In genomic region chr9:115369322-115369957, GRCh38 we compare ENCODE assay signal across 13 cellular contexts.
DNase-seq lines count a peak whose midpoint lies in the region; FAIRE-seq and TF ChIP-seq lines count a peak whose summit lies in the region.
"Had no signal": no experiment of that assay in that cellular context is flagged by ENCODE, and none has a peak within 500 bp of the region (broad histone marks: within the 10 kb centered on the region; RNA-seq: fewer than 3 reads in every experiment).

No MANE protein-coding gene starts in this region.

- H3K9me3 Mint-ChIP-seq in neural progenitor cell = peaks cover 2% of the 10 kb centered on the region
- H3K9me3 Mint-ChIP-seq: activated T-helper 2 cell treated with anti-CD3 and anti-CD28 coated beads, Interferon-gamma antibody, Interleukin-2, Interleukin-4, amounts not matched to agents 10 μg/mL and 5 μg/mL and 100 μg/mL, durations not matched to agents 14 hours and 24 hours and 36 hours had no signal

- no peaks in the 10 kb centered on the region for H3F3A ChIP-seq in neural progenitor cell (ENCODE audit: low read depth)

- no peaks in the 10 kb centered on the region for H3K36me3 Mint-ChIP-seq in neural progenitor cell

- no peaks in the 10 kb centered on the region for H3K4me1 ChIP-seq in neural progenitor cell

- H3K9ac ChIP-seq in neural progenitor cell = no peak overlapping the region

- H3K27ac ChIP-seq in epithelial cell of prostate (peak overlapping the region; percentile 53), neural progenitor cell (no peak overlapping the region)

- H3K79me2 ChIP-seq in neural progenitor cell (ENCODE audit: low read depth) = no peaks in the 10 kb centered on the region

- no peak overlapping the region for H3K27ac Mint-ChIP-seq in neural progenitor cell
- H3K27ac Mint-ChIP-seq: activated T-helper 2 cell treated with anti-CD3 and anti-CD28 coated beads, Interferon-gamma antibody, Interleukin-2, Interleukin-4, amounts not matched to agents 10 μg/mL and 5 μg/mL and 100 μg/mL, durations not matched to agents 14 hours and 24 hours and 36 hours; IgD-negative memory B cell had no signal

- H3K27me3 ChIP-seq in neural progenitor cell = no peaks in the 10 kb centered on the region

- TF ChIP-seq CTCF in neural progenitor cell (IDR thresholded peaks at IDR 0.05) = no peak

- no peak for FAIRE-seq in urothelium cell line (lab: Jason Lieb, UNC)

- H3K36me3 ChIP-seq in neural progenitor cell = no peaks in the 10 kb centered on the region

- H3K27me3 Mint-ChIP-seq in neural progenitor cell (ENCODE audit: insufficient read depth, low read depth) = no peaks in the 10 kb centered on the region
- H3K27me3 Mint-ChIP-seq: IgD-negative memory B cell had no signal

- H3K9me3 ChIP-seq in neural progenitor cell (ENCODE audit: low read depth) = no peaks in the 10 kb centered on the region

- peaks cover 3% of the 10 kb centered on the region for H3K4me1 Mint-ChIP-seq in neural progenitor cell
- H3K4me1 Mint-ChIP-seq: IgD-negative memory B cell had no signal

- H3K4me2 ChIP-seq in neural progenitor cell = no peak overlapping the region
- H3K4me2 ChIP-seq: smooth muscle cell had no signal

- H3K4me3 ChIP-seq in neural progenitor cell = no peak overlapping the region
- H3K4me3 ChIP-seq: smooth muscle cell had no signal

- DNase-seq in G401 (ENCODE audit: low spot score) (peak; percentile 76), NCI-H524 treated with DMSO at 0.1 percent for 48 hours (lab: John Stamatoyannopoulos, UW) (peak; percentile 25), epithelial cell of prostate (ENCODE audit: low read depth, low spot score) (no peak), neural progenitor cell (ENCODE audit: low spot score) (no peak), T-helper 1 cell (no peak), urothelium cell line (ENCODE audit: low spot score) (no peak), NK-92 (lab: John Stamatoyannopoulos, UW; ENCODE audit: unreplicated experiment) (no peak)
- no peak for DNase-seq in stimulated activated CD4-positive, alpha-beta T cell treated with anti-CD3 and anti-CD28 coated beads, Interleukin-1b, Interleukin-23, amount 100 ng/mL, for 48 hours
- DNase-seq: effector CD4-positive, alpha-beta T cell; stimulated activated naive CD4-positive, alpha-beta T cell treated with Interleukin-2 at 50 U/mL for 16 hours had no signal

- H2AFZ ChIP-seq in neural progenitor cell (replicated peaks) = peak overlapping the region; percentile 44

- no peak overlapping the region for H3K4me3 Mint-ChIP-seq in neural progenitor cell
- H3K4me3 Mint-ChIP-seq: IgD-negative memory B cell had no signal

- no peaks in the 10 kb centered on the region for H4K20me1 ChIP-seq in neural progenitor cell (ENCODE audit: low read depth)

- in situ Hi-C loops in G401 (cut with HindIII; ENCODE audit: low sequenced_read_pairs) = no loop called here

Comparison
In these comparisons a context has a peak if more than half of its experiments do, and no peak if none do; other contexts are left out.
1. DNase-seq: peak in G401 (single experiment) and NCI-H524 treated with DMSO at 0.1 percent for 48 hours (single experiment); none in epithelial cell of prostate (single experiment), neural progenitor cell (single experiment), stimulated activated CD4-positive, alpha-beta T cell treated with anti-CD3 and anti-CD28 coated beads, Interleukin-1b, Interleukin-23, amount 100 ng/mL, for 48 hours (single experiment), T-helper 1 cell (0 of 5), urothelium cell line (single experiment) and NK-92 (single experiment).